ENCODE assay signal across 22 cellular contexts in genomic region chr10:75034714-75035258, GRCh38.
DNase-seq lines count a peak whose midpoint lies in the region; ATAC-seq, FAIRE-seq and TF ChIP-seq lines count a peak whose summit lies in the region.
"Had no signal": no experiment of that assay in that cellular context is flagged by ENCODE, and none has a peak within 500 bp of the region (broad histone marks: within the 10 kb centered on the region; RNA-seq: fewer than 3 reads in every experiment).

No MANE protein-coding gene starts in this region.

- DNase-seq in activated naive CD4-positive, alpha-beta T cell treated with anti-CD3 and anti-CD28 coated beads for 36 hours: no peak
- no peak for DNase-seq in activated naive CD4-positive, alpha-beta T cell (lab: John Stamatoyannopoulos, UW)
- no peak for DNase-seq in K562 (ENCODE audit: extremely low read depth in 1 of 4, low spot score in 3 of 4)
- DNase-seq in COR-L47 (lab: John Stamatoyannopoulos, UW): no peak
- no peak for DNase-seq in HK-2 (ENCODE audit: unreplicated experiment)
- DNase-seq in iPS-NIHi11 (ENCODE audit: low spot score): no peak
- DNase-seq: activated naive CD4-positive, alpha-beta T cell treated with anti-CD3 and anti-CD28 coated beads, Interleukin-2, amount 10 ng/mL, durations not matched to agents 7 days and 5 days; CD8-positive, alpha-beta memory T cell; colonic mucosa; DMS79 treated with DMSO at 0.1 percent for 48 hours; hippocampal formation; NCI-H1436; OCI-M1; small intestine; substantia nigra had no signal

- intact Hi-C loops in activated naive CD4-positive, alpha-beta T cell treated with anti-CD3 and anti-CD28 coated beads for 36 hours (cut with micrococcal nuclease): loop anchor here (1.0 kb wide), 1 partner anchor 8 kb away; no protein-coding TSS in a partner anchor
- intact Hi-C loops in K562 (cut with micrococcal nuclease): no loop called here

- H3K27ac ChIP-seq in K562 (ENCODE audit: extremely low read depth, low read depth, low read length): no peak overlapping the region
- peak overlapping the region; percentile 48 for H3K27ac ChIP-seq in skeletal muscle tissue (ENCODE audit: low read depth, low read length)
- H3K27ac ChIP-seq: colonic mucosa, prostate gland had no signal

- no peak overlapping the region for H2AFZ ChIP-seq in K562 (ENCODE audit: low read depth, low read length)

- peaks cover 3% of the 10 kb centered on the region for H3K36me3 Mint-ChIP-seq in activated naive CD4-positive, alpha-beta T cell treated with anti-CD3 and anti-CD28 coated beads for 36 hours (ENCODE audit: low read depth)
- peaks cover 7% of the 10 kb centered on the region for H3K36me3 Mint-ChIP-seq in IgD-negative memory B cell

- peak; percentile 9; the same call in 1 of the 3 replicates for ATAC-seq in K562
- ATAC-seq: HepG2 had no signal

- 18% methylated on average over 14 of the region's 14 CpGs for WGBS in K562 (ENCODE audit: insufficient coverage, low coverage, missing lambda C conversion rate)

- H3K4me1 ChIP-seq in K562 (replicated peaks in 1 of 2; ENCODE audit: control insufficient read depth in 2 of 2, insufficient read depth in 2 of 2, low read length in 2 of 2) (peaks cover 0 to 11% of the 10 kb centered on the region in 2 experiments; a peak in 3 of 5 replicates), skeletal muscle tissue (ENCODE audit: control insufficient read depth in 3 of 3, insufficient read depth in 3 of 3, low read length in 3 of 3) (peaks cover 10 to 54% (median 29%) of the 10 kb centered on the region in 3 donors)
- H3K4me1 ChIP-seq: colonic mucosa, prostate gland had no signal

- no peaks in the 10 kb centered on the region for H4K20me1 ChIP-seq in K562 (replicated peaks; ENCODE audit: control insufficient read depth, insufficient read depth, low read length)

- H3K9me3 ChIP-seq in K562 (replicated peaks; ENCODE audit: control insufficient read depth, insufficient read depth, low read depth, low read length) (no peaks in the 10 kb centered on the region), skeletal muscle tissue (ENCODE audit: control insufficient read depth in 3 of 3, low read length in 3 of 3) (no peaks in the 10 kb centered on the region)
- H3K9me3 ChIP-seq: colonic mucosa, prostate gland had no signal

- H3K9me1 ChIP-seq in K562 (ENCODE audit: control insufficient read depth, insufficient read depth, low read length): no peaks in the 10 kb centered on the region

- no peaks in the 10 kb centered on the region for H3K9me3 Mint-ChIP-seq in activated naive CD4-positive, alpha-beta T cell treated with anti-CD3 and anti-CD28 coated beads for 36 hours
- H3K9me3 Mint-ChIP-seq in IgD-negative memory B cell: no peaks in the 10 kb centered on the region
- H3K9me3 Mint-ChIP-seq: activated naive CD4-positive, alpha-beta T cell treated with anti-CD3 and anti-CD28 coated beads, Interleukin-2, amount 10 ng/mL, durations not matched to agents 7 days and 5 days; brain; CD8-positive, alpha-beta memory T cell; nephron had no signal

- H3K9ac ChIP-seq in K562 (ENCODE audit: insufficient read depth in 1 of 2, low read depth in 2 of 2, low read length in 2 of 2) (no peak overlapping the region), skeletal muscle tissue (ENCODE audit: low read depth in 1 of 3, low read length in 3 of 3) (no peak overlapping the region)

- no peaks in the 10 kb centered on the region for H3K36me3 ChIP-seq in K562 (ENCODE audit: control insufficient read depth, insufficient read depth, low read length)
- peaks cover 11 to 31% (median 14%) of the 10 kb centered on the region in 3 donors for H3K36me3 ChIP-seq in skeletal muscle tissue (ENCODE audit: control insufficient read depth in 3 of 3, insufficient read depth in 3 of 3, low read length in 3 of 3)
- H3K36me3 ChIP-seq: colonic mucosa had no signal

- TF ChIP-seq EP300 in K562 (IDR thresholded peaks at IDR 0.05; ENCODE audit: low read length): no peak

- no peaks in the 10 kb centered on the region for H3K27me3 Mint-ChIP-seq in activated naive CD4-positive, alpha-beta T cell treated with anti-CD3 and anti-CD28 coated beads for 36 hours (ENCODE audit: low read depth)
- H3K27me3 Mint-ChIP-seq in IgD-negative memory B cell: no peaks in the 10 kb centered on the region
- H3K27me3 Mint-ChIP-seq: activated naive CD4-positive, alpha-beta T cell treated with anti-CD3 and anti-CD28 coated beads, Interleukin-2, amount 10 ng/mL, durations not matched to agents 7 days and 5 days; CD8-positive, alpha-beta memory T cell had no signal

- H3K4me1 Mint-ChIP-seq in activated naive CD4-positive, alpha-beta T cell treated with anti-CD3 and anti-CD28 coated beads for 36 hours (ENCODE audit: low read depth): peaks cover 53% of the 10 kb centered on the region
- peaks cover 11 to 16% (median 15%) of the 10 kb centered on the region in 3 donors for H3K4me1 Mint-ChIP-seq in IgD-negative memory B cell

- no peak overlapping the region for H3K4me3 Mint-ChIP-seq in activated naive CD4-positive, alpha-beta T cell treated with anti-CD3 and anti-CD28 coated beads for 36 hours
- no peak overlapping the region for H3K4me3 Mint-ChIP-seq in IgD-negative memory B cell
- H3K4me3 Mint-ChIP-seq: activated naive CD4-positive, alpha-beta T cell treated with anti-CD3 and anti-CD28 coated beads, Interleukin-2, amount 10 ng/mL, durations not matched to agents 7 days and 5 days; brain; CD8-positive, alpha-beta memory T cell; nephron had no signal

- no peak for TF ChIP-seq CTCF in K562 (IDR thresholded peaks at IDR 0.05 in 2 of 3, conservative IDR thresholded peaks at IDR 0.05 in 1 of 3; ENCODE audit: insufficient read depth in 2 of 3, low read depth in 1 of 3, low read length in 3 of 3)

- H3K79me2 ChIP-seq in K562 (ENCODE audit: control insufficient read depth, insufficient read depth, low read length): no peaks in the 10 kb centered on the region

- CTCF ChIA-PET in activated naive CD4-positive, alpha-beta T cell treated with anti-CD3 and anti-CD28 coated beads for 36 hours (lab: Charles Lee): interaction anchor here (1.3 to 1.6 kb wide), 2 partner anchors 9 to 201 kb away, joined by 4 read pairs; partner anchors contain the start of gene COMTD1
- CTCF ChIA-PET in K562 (lab: Yijun Ruan, JAX; ENCODE audit: low intra/inter-chr PET ratio): no interaction called here

- BruUV-seq in K562 (replicated peaks; lab: Mats Ljungman, UMichigan): no TSS peak

- peak overlapping the region; percentile 88 for H3K27ac Mint-ChIP-seq in activated naive CD4-positive, alpha-beta T cell treated with anti-CD3 and anti-CD28 coated beads for 36 hours
- peak overlapping the region; percentile 4 to 37 (median 30) for H3K27ac Mint-ChIP-seq in IgD-negative memory B cell
- H3K27ac Mint-ChIP-seq: activated naive CD4-positive, alpha-beta T cell treated with anti-CD3 and anti-CD28 coated beads, Interleukin-2, amount 10 ng/mL, durations not matched to agents 7 days and 5 days; nephron had no signal

- in situ Hi-C loops in K562 (cut with MboI): no loop called here

- no peak for TF ChIP-seq POLR2A in K562 (conservative IDR thresholded peaks at IDR 0.05)

- POLR2A ChIA-PET in K562 (lab: Yijun Ruan, JAX): interaction anchor here (0.5 to 1.6 kb wide), 2 partner anchors 8 to 10 kb away, joined by 3 to 5 read pairs; no protein-coding TSS in a partner anchor

- no peak overlapping the region for H3K4me2 ChIP-seq in K562 (ENCODE audit: insufficient read depth, low read length)

- H3K27me3 ChIP-seq in K562 (ENCODE audit: control insufficient read depth in 2 of 2, insufficient read depth in 2 of 2, low read length in 2 of 2) (peaks cover 11 to 32% of the 10 kb centered on the region in 2 experiments), skeletal muscle tissue (ENCODE audit: control insufficient read depth in 3 of 3, insufficient read depth in 3 of 3, low read length in 3 of 3) (no peaks in the 10 kb centered on the region)
- H3K27me3 ChIP-seq: colonic mucosa had no signal

- TF ChIP-seq RAD21 in K562 (CRISPR knock-in tag; conservative IDR thresholded peaks at IDR 0.05 in 1 of 2, IDR thresholded peaks at IDR 0.05 in 1 of 2): no peak

- no peak for FAIRE-seq in K562 (lab: Jason Lieb, UNC)
- FAIRE-seq: HepG2, keratinocyte, small intestine had no signal

- H3K4me3 ChIP-seq in K562 (no peak overlapping the region), skeletal muscle tissue (ENCODE audit: low read length in 3 of 3) (no peak overlapping the region)
- H3K4me3 ChIP-seq: colonic mucosa, prostate gland had no signal

TF ChIP-seq in K562, 482 proteins besides CTCF, POLR2A, EP300 and RAD21:
- TF ChIP-seq PURB (CRISPR knock-in tag; IDR thresholded peaks at IDR 0.05; ENCODE audit: low read depth) (no peak), MCM7 (IDR thresholded peaks at IDR 0.05) (no peak), PRPF4 (IDR thresholded peaks at IDR 0.05; ENCODE audit: insufficient read depth, low read depth, low read length, poor library complexity, severe bottlenecking) (no peak), GTF2F1 (IDR thresholded peaks at IDR 0.05; ENCODE audit: low read depth, low read length) (no peak), BRD9 (IDR thresholded peaks at IDR 0.05; ENCODE audit: low read depth, partially characterized antibody) (no peak), ZNF668 (CRISPR knock-in tag; IDR thresholded peaks at IDR 0.05) (no peak), ZNF140 (CRISPR knock-in tag; IDR thresholded peaks at IDR 0.05) (no peak), RBM39 (optimal IDR thresholded peaks at IDR 0.05; ENCODE audit: low read depth, low read length) (no peak), GABPB1 (CRISPR knock-in tag; IDR thresholded peaks at IDR 0.05) (no peak), SMARCC2 (IDR thresholded peaks at IDR 0.05; ENCODE audit: low read depth) (no peak), ETS1 (conservative IDR thresholded peaks at IDR 0.05; ENCODE audit: control insufficient read depth, low read depth, low read length) (no peak), JUN (IDR thresholded peaks at IDR 0.05; ENCODE audit: borderline replicate concordance, low read depth, low read length) (no peak), JUN (CRISPR knock-in tag; IDR thresholded peaks at IDR 0.05; ENCODE audit: borderline replicate concordance) (no peak), GATAD2B (IDR thresholded peaks at IDR 0.05; ENCODE audit: borderline replicate concordance) (no peak)
